Comparison of ENCODE assay signal across 32 cellular contexts in the genomic region with DNA sequence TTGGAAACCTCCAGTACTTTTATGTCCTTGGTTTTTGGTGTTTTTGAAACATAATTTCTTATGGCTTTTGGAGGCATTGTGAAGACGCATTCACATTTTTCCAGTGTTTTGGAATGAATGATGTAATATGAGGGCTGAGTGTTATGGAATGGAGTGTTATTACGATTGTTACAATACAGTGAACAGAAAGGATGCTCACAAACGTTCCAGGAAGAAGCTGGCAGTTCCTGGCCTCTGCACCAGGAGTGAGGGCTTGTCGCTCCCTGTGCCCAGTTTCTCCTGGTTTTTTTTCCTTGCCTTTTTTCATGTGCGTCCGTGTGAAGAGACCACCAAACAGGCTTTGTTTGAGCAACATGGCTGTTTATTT. TPM values are rescaled to one million over a fixed set of nuclear protein-coding genes. Genes with fewer than 3 reads are reported as not detected.
DNase-seq lines count a peak whose midpoint lies in the region; ATAC-seq, FAIRE-seq and TF ChIP-seq lines count a peak whose summit lies in the region.
"Had no signal": no experiment of that assay in that cellular context is flagged by ENCODE, and none has a peak within 500 bp of the region (broad histone marks: within the 10 kb centered on the region; RNA-seq: fewer than 3 reads in every experiment).

No MANE protein-coding gene starts in this region.

- H3K4me2 ChIP-seq in IMR-90 (ENCODE audit: low read depth, low read length) (no peak overlapping the region), endothelial cell of umbilical vein (ENCODE audit: insufficient read depth, low read length) (no peak overlapping the region)

- no peaks in the 10 kb centered on the region for H3K9me1 ChIP-seq in IMR-90 (ENCODE audit: insufficient read depth, low read length)
- H3K9me1 ChIP-seq in endothelial cell of umbilical vein (replicated peaks; ENCODE audit: control insufficient read depth, extremely low read depth, insufficient read depth, low read length) = no peaks in the 10 kb centered on the region

- no peak overlapping the region for H2AFZ ChIP-seq in IMR-90 (replicated peaks; ENCODE audit: low read length, poor library complexity)
- H2AFZ ChIP-seq in endothelial cell of umbilical vein (ENCODE audit: low read depth, low read length) = no peak overlapping the region

- dilution Hi-C loops in IMR-90 (cut with HindIII; ENCODE audit: low sequenced_read_pairs, unreplicated experiment) (no loop called here), endothelial cell of umbilical vein (cut with MboI; ENCODE audit: extremely low pct_ligation_motif_present, low sequenced_read_pairs) (no loop called here)

- no peak overlapping the region for H3K4ac ChIP-seq in IMR-90 (ENCODE audit: low read depth, low read length)

- BruUV-seq in IMR-90 (replicated peaks; lab: Mats Ljungman, UMichigan) = no TSS peak
- BruUV-seq in endothelial cell of umbilical vein (replicated peaks; lab: Mats Ljungman, UMichigan) = no TSS peak

- no peak overlapping the region for H2BK20ac ChIP-seq in IMR-90 (ENCODE audit: low read depth, low read length)

- FAIRE-seq in endothelial cell of umbilical vein (lab: Jason Lieb, UNC) (peak; percentile 54), D721Med (lab: Jason Lieb, UNC) (no peak)

- in situ Hi-C loops in IMR-90 (cut with MboI; ENCODE audit: low sequenced_read_pairs) = no loop called here

- H3K36me3 ChIP-seq in IMR-90 (ENCODE audit: control insufficient read depth, insufficient read depth, low read length) (no peaks in the 10 kb centered on the region), endothelial cell of umbilical vein (ENCODE audit: control insufficient read depth in 2 of 2, extremely low read depth in 1 of 2, insufficient read depth in 2 of 2, low read length in 2 of 2) (peaks cover 2 to 12% of the 10 kb centered on the region in 2 experiments), mesodermal cell (ENCODE audit: control insufficient read depth, insufficient read depth, low read length) (no peaks in the 10 kb centered on the region), skeletal muscle tissue (ENCODE audit: control insufficient read depth in 3 of 3, insufficient read depth in 3 of 3, low read length in 3 of 3) (peaks cover 4 to 19% (median 9%) of the 10 kb centered on the region in 3 donors)
- H3K36me3 ChIP-seq: HAP-1, vagina had no signal

- no peak overlapping the region for H4K5ac ChIP-seq in IMR-90 (ENCODE audit: low read depth, low read length)

- H3K4me3 ChIP-seq in IMR-90 (ENCODE audit: insufficient read depth, low read depth, low read length) (no peak overlapping the region), endothelial cell of umbilical vein (replicated peaks in 1 of 3; ENCODE audit: insufficient read depth in 1 of 3, low read depth in 1 of 3, low read length in 3 of 3) (no peak overlapping the region), mesodermal cell (ENCODE audit: extremely low read depth, insufficient read depth, low read length, poor library complexity, severe bottlenecking) (no peak overlapping the region), skeletal muscle tissue (ENCODE audit: low read length in 3 of 3) (no peak overlapping the region), foreskin fibroblast (ENCODE audit: low read depth in 1 of 2, low read length in 2 of 2) (no peak overlapping the region)
- H3K4me3 ChIP-seq: HAP-1, SK-N-MC, spleen, vagina had no signal

- no peak overlapping the region for H2AK9ac ChIP-seq in IMR-90 (replicated peaks; ENCODE audit: low read depth, low read length, poor library complexity)

- H2BK5ac ChIP-seq in IMR-90 (ENCODE audit: low read depth, low read length, poor library complexity, severe bottlenecking) = no peak overlapping the region

- H3K14ac ChIP-seq in IMR-90 (replicated peaks; ENCODE audit: low read depth, low read length) = no peak overlapping the region

- ATAC-seq in IMR-90 (ENCODE audit: low read depth) = 0 out of 2 replicates have a peak, but pooled peaks have one; percentile 32
- ATAC-seq in left lobe of liver = no peak
- ATAC-seq: T-helper 17 cell had no signal

- H3K9me3 ChIP-seq in IMR-90 (ENCODE audit: control insufficient read depth, insufficient read depth, low read length) = no peaks in the 10 kb centered on the region
- no peaks in the 10 kb centered on the region for H3K9me3 ChIP-seq in endothelial cell of umbilical vein (replicated peaks; ENCODE audit: control insufficient read depth, insufficient read depth, low read length)
- H3K9me3 ChIP-seq in mesodermal cell (ENCODE audit: control insufficient read depth, low read length) = no peaks in the 10 kb centered on the region
- no peaks in the 10 kb centered on the region for H3K9me3 ChIP-seq in skeletal muscle tissue (ENCODE audit: control insufficient read depth in 3 of 3, low read length in 3 of 3)
- H3K9me3 ChIP-seq: HAP-1, spleen, vagina had no signal

- H4K20me1 ChIP-seq in IMR-90 (ENCODE audit: insufficient read depth, low read length) (no peaks in the 10 kb centered on the region), endothelial cell of umbilical vein (replicated peaks; ENCODE audit: control insufficient read depth, extremely low read depth, insufficient read depth, low read length) (no peaks in the 10 kb centered on the region)

- TF ChIP-seq RAD21 in IMR-90 (IDR thresholded peaks at IDR 0.05; ENCODE audit: low read length) = no peak

- peaks cover 17% of the 10 kb centered on the region for H3K27me3 Mint-ChIP-seq in progenitor cell of endocrine pancreas

- H3K27ac ChIP-seq in IMR-90 (ENCODE audit: insufficient read depth, low read length) (no peak overlapping the region), endothelial cell of umbilical vein (ENCODE audit: insufficient read depth, low read depth, low read length) (no peak overlapping the region), mesodermal cell (ENCODE audit: low read depth, low read length, severe bottlenecking) (peak overlapping the region; percentile 73), skeletal muscle tissue (ENCODE audit: low read depth, low read length) (peak overlapping the region; percentile 46)
- H3K27ac ChIP-seq: RWPE1, SK-N-MC, spleen, vagina had no signal

- H4K91ac ChIP-seq in IMR-90 (ENCODE audit: insufficient read depth, low read depth, low read length) = no peak overlapping the region

- H3K23ac ChIP-seq in IMR-90 (ENCODE audit: low read depth, low read length) = no peak overlapping the region

- TF ChIP-seq POLR2A in IMR-90 (IDR thresholded peaks at IDR 0.05; ENCODE audit: low read depth, low read length) = no peak
- no peak for TF ChIP-seq POLR2A in endothelial cell of umbilical vein (IDR thresholded peaks at IDR 0.05; ENCODE audit: low read depth, low read length)

- H2BK15ac ChIP-seq in IMR-90 (ENCODE audit: low read depth, low read length) = no peak overlapping the region

- H3K79me1 ChIP-seq in IMR-90 (ENCODE audit: low read depth in 1 of 2, low read length in 2 of 2) = no peaks in the 10 kb centered on the region

- peaks cover 1% of the 10 kb centered on the region for H3K36me3 Mint-ChIP-seq in progenitor cell of endocrine pancreas (ENCODE audit: insufficient read depth)
- H3K36me3 Mint-ChIP-seq: CD14-positive monocyte; memory B cell; stimulated activated effector memory CD8-positive, alpha-beta T cell treated with anti-CD3 and anti-CD28 coated beads, Interleukin-12 subunit alpha, Interleukin-12 subunit beta, amount 100 ng/mL, for 72 hours had no signal

- peaks cover 4% of the 10 kb centered on the region for H3K4me1 Mint-ChIP-seq in progenitor cell of endocrine pancreas (ENCODE audit: low read depth)
- H3K4me1 Mint-ChIP-seq: activated CD4-positive, alpha-beta memory T cell treated with anti-CD3 and anti-CD28 coated beads, Interleukin-2, amount 10 ng/mL, durations not matched to agents 7 days and 5 days; activated T-helper 17 cell treated with anti-CD3 and anti-CD28 coated beads, Interleukin-2, amount 50 U/mL, for 72 hours; CD14-positive monocyte; memory B cell; T-helper 17 cell had no signal

- 43% methylated on average over 3 of the region's 6 CpGs; no CpG with 5 or more reads in 1 of the 2 experiments for WGBS in IMR-90 (ENCODE audit: extremely low coverage in 2 of 2, insufficient read length in 1 of 2), 2 experiments
- 68 to 78% methylated on average over 4 of the region's 6 CpGs for WGBS in mesodermal cell (ENCODE audit: insufficient coverage in 2 of 2), 2 experiments

- CTCF ChIA-PET in IMR-90 (lab: Yijun Ruan, JAX) (no interaction called here), endothelial cell of umbilical vein (lab: Charles Lee) (interaction anchor here (1.6 kb wide), 1 partner anchor 13 kb away, joined by 3 read pairs; no protein-coding TSS in a partner anchor)

- H3K79me2 ChIP-seq in endothelial cell of umbilical vein (ENCODE audit: control insufficient read depth, insufficient read depth, low read length) = no peaks in the 10 kb centered on the region

- H3K4me1 ChIP-seq in IMR-90 (ENCODE audit: control insufficient read depth, insufficient read depth, low read length) (no peaks in the 10 kb centered on the region; the same call in 1 of the 2 replicates), endothelial cell of umbilical vein (ENCODE audit: control insufficient read depth, extremely low read depth, insufficient read depth, low read length) (peaks cover 10% of the 10 kb centered on the region), mesodermal cell (ENCODE audit: control insufficient read depth, insufficient read depth, low read length, poor library complexity, severe bottlenecking) (peaks cover 11% of the 10 kb centered on the region), skeletal muscle tissue (ENCODE audit: control insufficient read depth in 3 of 3, insufficient read depth in 3 of 3, low read length in 3 of 3) (peaks cover 14 to 24% (median 17%) of the 10 kb centered on the region in 3 donors)
- H3K4me1 ChIP-seq: HAP-1, vagina had no signal

- intact Hi-C loops in IMR-90 (cut with micrococcal nuclease) (no loop called here), endothelial cell of umbilical vein (cut with micrococcal nuclease) (loop anchor here (1.0 kb wide), 1 partner anchor 19 kb away; no protein-coding TSS in a partner anchor)

- H3K9me3 Mint-ChIP-seq in progenitor cell of endocrine pancreas (ENCODE audit: low read depth) = peaks cover 2% of the 10 kb centered on the region
- H3K9me3 Mint-ChIP-seq: activated CD4-positive, alpha-beta memory T cell treated with anti-CD3 and anti-CD28 coated beads, Interleukin-2, amount 10 ng/mL, durations not matched to agents 7 days and 5 days; activated T-helper 17 cell treated with anti-CD3 and anti-CD28 coated beads, Interleukin-2, amount 50 U/mL, for 72 hours; CD14-positive monocyte; dendritic cell treated with granulocyte-macrophage colony-stimulating factor and Interleukin-4, amounts not matched to agents 40 ng/mL and 50 ng/mL, for 4 days; stimulated activated effector memory CD8-positive, alpha-beta T cell treated with anti-CD3 and anti-CD28 coated beads, Interleukin-12 subunit alpha, Interleukin-12 subunit beta, amount 100 ng/mL, for 72 hours had no signal

- H3K27ac Mint-ChIP-seq in progenitor cell of endocrine pancreas = no peak overlapping the region
- H3K27ac Mint-ChIP-seq: activated CD4-positive, alpha-beta memory T cell treated with anti-CD3 and anti-CD28 coated beads, Interleukin-2, amount 10 ng/mL, durations not matched to agents 7 days and 5 days; activated T-helper 17 cell treated with anti-CD3 and anti-CD28 coated beads, Interleukin-2, amount 50 U/mL, for 72 hours; CD14-positive monocyte; dendritic cell treated with granulocyte-macrophage colony-stimulating factor and Interleukin-4, amounts not matched to agents 40 ng/mL and 50 ng/mL, for 4 days; memory B cell; stimulated activated effector memory CD8-positive, alpha-beta T cell treated with anti-CD3 and anti-CD28 coated beads, Interleukin-12 subunit alpha, Interleukin-12 subunit beta, amount 100 ng/mL, for 72 hours; T-helper 17 cell had no signal

- DNase-seq in IMR-90 (no peak), endothelial cell of umbilical vein (ENCODE audit: low read depth, low spot score) (no peak), left lobe of liver (ENCODE audit: low spot score) (no peak), progenitor cell of endocrine pancreas (ENCODE audit: low spot score, unreplicated experiment) (no peak), foreskin fibroblast (no peak), D721Med (ENCODE audit: insufficient read length, low spot score) (no peak)
- DNase-seq: activated CD4-positive, alpha-beta memory T cell treated with anti-CD3 and anti-CD28 coated beads, Interleukin-2, amount 10 ng/mL, durations not matched to agents 7 days and 5 days; activated CD4-positive, alpha-beta T cell treated with anti-CD3 and anti-CD28 coated beads for 1 hour; activated CD8-positive, alpha-beta memory T cell treated with anti-CD3 and anti-CD28 coated beads, Interleukin-2, amount 50 U/mL, for 48 hours; activated naive CD4-positive, alpha-beta T cell treated with anti-CD3 and anti-CD28 coated beads, Interleukin-2, amount 50 U/mL, for 16 hours; Calu3; DND-41; glutamatergic neuron; KG1; kidney glomerular epithelial cell; NCI-H1417 treated with DMSO at 0.1 percent for 48 hours; NCI-H2081 treated with DMSO at 0.1 percent for 48 hours; NCI-H446; spleen; stimulated activated CD4-positive, alpha-beta T cell treated with anti-CD3 and anti-CD28 coated beads, Interleukin-4, amount 100 ng/mL, for 24 hours; T-helper 17 cell had no signal

- no peak overlapping the region for H4K8ac ChIP-seq in IMR-90 (ENCODE audit: low read depth in 2 of 2, low read length in 2 of 2)

- no peak overlapping the region for H2BK120ac ChIP-seq in IMR-90 (ENCODE audit: low read depth, low read length)

- H2AK5ac ChIP-seq in IMR-90 (ENCODE audit: low read depth, low read length) = no peak overlapping the region

- POLR2A ChIA-PET in IMR-90 (lab: Charles Lee; ENCODE audit: unreplicated experiment) (interaction anchor here (0.5 kb wide), 1 partner anchor 495 kb away, joined by 3 read pairs; no protein-coding TSS in a partner anchor), endothelial cell of umbilical vein (lab: Charles Lee) (no interaction called here)

- no peak overlapping the region for H3K9ac ChIP-seq in IMR-90 (ENCODE audit: low read depth, low read length)
- no peak overlapping the region for H3K9ac ChIP-seq in endothelial cell of umbilical vein (replicated peaks; ENCODE audit: extremely low read depth, insufficient read depth, low read length)
- H3K9ac ChIP-seq in skeletal muscle tissue (ENCODE audit: low read depth in 1 of 3, low read length in 3 of 3) = peak overlapping the region in 1 of 3 donors; percentile 53

- no peak overlapping the region for H3K56ac ChIP-seq in IMR-90 (ENCODE audit: extremely low read depth, insufficient read depth, low read length)

- no peaks in the 10 kb centered on the region; the same call in 1 of the 2 replicates for H3K27me3 ChIP-seq in IMR-90 (ENCODE audit: control insufficient read depth, insufficient read depth, low read length)
- no peaks in the 10 kb centered on the region for H3K27me3 ChIP-seq in endothelial cell of umbilical vein (ENCODE audit: control insufficient read depth in 2 of 2, insufficient read depth in 2 of 2, low read length in 2 of 2)
- no peaks in the 10 kb centered on the region for H3K27me3 ChIP-seq in skeletal muscle tissue (ENCODE audit: control insufficient read depth in 3 of 3, insufficient read depth in 3 of 3, low read length in 3 of 3)
- H3K27me3 ChIP-seq: spleen, vagina had no signal

- H3K4me3 Mint-ChIP-seq in progenitor cell of endocrine pancreas (ENCODE audit: low read depth) = no peak overlapping the region
- H3K4me3 Mint-ChIP-seq: activated CD4-positive, alpha-beta memory T cell treated with anti-CD3 and anti-CD28 coated beads, Interleukin-2, amount 10 ng/mL, durations not matched to agents 7 days and 5 days; activated T-helper 17 cell treated with anti-CD3 and anti-CD28 coated beads, Interleukin-2, amount 50 U/mL, for 72 hours; CD14-positive monocyte; dendritic cell treated with granulocyte-macrophage colony-stimulating factor and Interleukin-4, amounts not matched to agents 40 ng/mL and 50 ng/mL, for 4 days; memory B cell; stimulated activated effector memory CD8-positive, alpha-beta T cell treated with anti-CD3 and anti-CD28 coated beads, Interleukin-12 subunit alpha, Interleukin-12 subunit beta, amount 100 ng/mL, for 72 hours; T-helper 17 cell had no signal

- TF ChIP-seq CTCF in IMR-90 (conservative IDR thresholded peaks at IDR 0.05; ENCODE audit: low read depth, low read length) (no peak), endothelial cell of umbilical vein (IDR thresholded peaks at IDR 0.05; ENCODE audit: extremely low read depth in 1 of 2, insufficient read depth in 1 of 2, low read depth in 1 of 2, low read length in 2 of 2) (no peak), progenitor cell of endocrine pancreas (IDR thresholded peaks at IDR 0.05; ENCODE audit: unreplicated experiment) (no peak), foreskin fibroblast (IDR thresholded peaks at IDR 0.05; ENCODE audit: low read depth, low read length) (no peak), D721Med (IDR thresholded peaks at IDR 0.05; ENCODE audit: insufficient read depth, missing control alignments) (no peak)

- H3K18ac ChIP-seq in IMR-90 (ENCODE audit: low read depth, low read length) = no peak overlapping the region

RNA-seq across cellular contexts. Expression of a gene that starts 20.3 kb away (rescaled TPM):
- total RNA-seq in IMR-90 (2012; rRNA removed) (6.3 and 6.7 TPM in 2 replicates), endothelial cell of umbilical vein (36.3 and 43.2 TPM in 2 replicates), skeletal muscle tissue (26.1 TPM), left lobe of liver (4.3 TPM), progenitor cell of endocrine pancreas (0.50 and 1.3 TPM in 2 replicates)
- polyA plus RNA-seq in IMR-90 (2012; rRNA removed) (7.0 and 8.6 TPM in 2 replicates), endothelial cell of umbilical vein (58.7 and 64.0 TPM in 2 replicates)
- polyA plus RNA-seq in IMR-90 (2012; cell fraction: cytosol; rRNA removed) = 7.0 and 10.0 TPM in 2 replicates
- polyA plus RNA-seq in IMR-90 (2012; cell fraction: nucleus; rRNA removed; ENCODE audit: low replicate concordance) = 3.7 and 5.9 TPM in 2 replicates
- 57.6 and 61.4 TPM in 2 replicates for polyA plus RNA-seq in endothelial cell of umbilical vein (2011; cell fraction: cytosol; rRNA removed)
- 33.5 and 37.9 TPM in 2 replicates for polyA plus RNA-seq in endothelial cell of umbilical vein (2011; cell fraction: nucleus; rRNA removed)
- polyA plus RNA-seq in endothelial cell of umbilical vein (2012) = 23.4 and 30.6 TPM in 2 replicates
- polyA minus RNA-seq in endothelial cell of umbilical vein = 52.9 and 54.1 TPM in 2 replicates
- not detected for polyA minus RNA-seq in endothelial cell of umbilical vein (2011; cell fraction: cytosol; rRNA and poly(A)+ RNA removed)
- polyA minus RNA-seq in endothelial cell of umbilical vein (2011; cell fraction: nucleus; rRNA and poly(A)+ RNA removed) = 24.2 and 26.7 TPM in 2 replicates
- polyA plus RNA-seq in mesodermal cell (2013, experiment 1 of 2) = 12.9 TPM
- polyA plus RNA-seq in mesodermal cell (2013, experiment 2 of 2) = 11.4 TPM

Comparison
In these comparisons a context has a peak if more than half of its experiments do, and no peak if none do; other contexts are left out.
1. H3K27ac ChIP-seq: peak in mesodermal cell (single experiment) and skeletal muscle tissue (single experiment); none in IMR-90 (single experiment) and endothelial cell of umbilical vein (single experiment).